Comparison of ENCODE assay signal across 8 cellular contexts in genomic region chr16:11329080-11329491, GRCh38. TPM values are rescaled to one million over a fixed set of nuclear protein-coding genes. Genes with fewer than 3 reads are reported as not detected.
DNase-seq lines count a peak whose midpoint lies in the region; ATAC-seq, FAIRE-seq and TF ChIP-seq lines count a peak whose summit lies in the region.

No MANE protein-coding gene starts in this region.

- no peak overlapping the region for H3K27ac ChIP-seq in dorsolateral prefrontal cortex

- peak; percentile 22 for ATAC-seq in HG03159 (IDR thresholded peaks at IDR 0.05; ENCODE audit: unreplicated experiment)
- no peak for ATAC-seq in HG02970 (IDR thresholded peaks at IDR 0.05; ENCODE audit: low FRiP score, unreplicated experiment)
- ATAC-seq in GM21786 (IDR thresholded peaks at IDR 0.05; ENCODE audit: unreplicated experiment): no peak

- H3K4me3 Mint-ChIP-seq in activated naive CD8-positive, alpha-beta T cell: peak overlapping the region; percentile 80
- H3K4me3 Mint-ChIP-seq in nephron progenitor cell: peak overlapping the region; percentile 70

- intact Hi-C loops in dorsolateral prefrontal cortex (cut with DNase I): no loop called here

- peak overlapping the region in 1 of 59 donors; percentile 3 for H3K4me3 ChIP-seq in dorsolateral prefrontal cortex

- DNase-seq in nephron progenitor cell: no peak
- DNase-seq in dorsolateral prefrontal cortex: no peak
- DNase-seq in stimulated activated naive CD4-positive, alpha-beta T cell treated with Interleukin-2 at 50 U/mL for 16 hours (lab: John Stamatoyannopoulos, UW): no peak

- H3K27me3 ChIP-seq in dorsolateral prefrontal cortex: no peaks in the 10 kb centered on the region

- H3K36me3 Mint-ChIP-seq in activated naive CD8-positive, alpha-beta T cell: no peaks in the 10 kb centered on the region
- no peaks in the 10 kb centered on the region for H3K36me3 Mint-ChIP-seq in nephron progenitor cell (ENCODE audit: low read depth)

- peak overlapping the region; percentile 88 for H3K27ac Mint-ChIP-seq in activated naive CD8-positive, alpha-beta T cell
- H3K27ac Mint-ChIP-seq in nephron progenitor cell: peak overlapping the region; percentile 96

- H3K4me1 Mint-ChIP-seq in activated naive CD8-positive, alpha-beta T cell (ENCODE audit: low read depth): peaks cover 46% of the 10 kb centered on the region
- H3K4me1 Mint-ChIP-seq in nephron progenitor cell: peaks cover 71% of the 10 kb centered on the region

- no peaks in the 10 kb centered on the region for H3K27me3 Mint-ChIP-seq in activated naive CD8-positive, alpha-beta T cell
- H3K27me3 Mint-ChIP-seq in nephron progenitor cell (ENCODE audit: low read depth, poor library complexity): peaks cover 20% of the 10 kb centered on the region

- TF ChIP-seq CTCF in nephron progenitor cell (IDR thresholded peaks at IDR 0.05) (no peak), dorsolateral prefrontal cortex (IDR thresholded peaks at IDR 0.05 in 54 of 56, conservative IDR thresholded peaks at IDR 0.05 in 2 of 56; ENCODE audit: low read depth in 1 of 56, partially characterized antibody in 56 of 56) (no peak)

- peak; percentile 90 for FAIRE-seq in G401.6 (lab: Jason Lieb, UNC)

- no peaks in the 10 kb centered on the region for H3K9me3 Mint-ChIP-seq in activated naive CD8-positive, alpha-beta T cell (ENCODE audit: low read depth)
- peaks cover 9% of the 10 kb centered on the region for H3K9me3 Mint-ChIP-seq in nephron progenitor cell

RNA-seq across cellular contexts. Expression of gene RMI2, which starts 16.2 kb away (rescaled TPM):
- total RNA-seq in dorsolateral prefrontal cortex: 1 to 10 TPM in 113 of 120 experiments, under 1 TPM in 7; 0.69 to 7.9 (median 3.0) TPM

RNA-seq across cellular contexts. Expression of gene PRM1, which starts 48.0 kb away (rescaled TPM):
- not detected for total RNA-seq in dorsolateral prefrontal cortex

RNA-seq across cellular contexts. Expression of gene PRM2, which starts 52.8 kb away (rescaled TPM):
- not detected for total RNA-seq in dorsolateral prefrontal cortex

RNA-seq across cellular contexts. Expression of gene PRM3, which starts 55.7 kb away (rescaled TPM):
- not detected for total RNA-seq in dorsolateral prefrontal cortex

RNA-seq across cellular contexts. Expression of gene TNP2, which starts 60.0 kb away (rescaled TPM):
- total RNA-seq in dorsolateral prefrontal cortex: not detected
